In the genomic region with DNA sequence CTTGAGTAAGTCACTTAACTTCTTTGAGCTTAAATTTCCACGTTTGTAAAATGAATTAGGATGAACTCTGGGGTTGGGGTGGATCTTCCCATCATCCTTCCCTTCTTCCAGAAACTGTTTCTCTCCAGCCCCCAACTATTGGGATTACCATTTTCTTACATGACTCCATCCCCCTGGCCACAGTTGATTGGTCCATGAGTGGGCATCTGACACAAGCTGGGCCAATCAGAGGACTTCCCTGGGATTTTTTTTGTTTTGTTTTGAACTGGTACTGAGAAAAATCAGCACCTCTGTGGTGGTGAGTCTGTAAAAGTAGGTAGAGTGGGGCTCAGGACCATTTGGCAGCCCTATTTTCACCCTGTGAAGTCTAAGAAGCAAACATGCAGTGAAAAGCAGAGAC, we compare ENCODE assay signal across 15 cellular contexts.
DNase-seq lines count a peak whose midpoint lies in the region; ATAC-seq and TF ChIP-seq lines count a peak whose summit lies in the region.
"Had no signal": no experiment of that assay in that cellular context is flagged by ENCODE, and none has a peak within 500 bp of the region (broad histone marks: within the 10 kb centered on the region; RNA-seq: fewer than 3 reads in every experiment).

No MANE protein-coding gene starts in this region.

- H3K18ac ChIP-seq in IMR-90 (ENCODE audit: low read depth, low read length) = no peak overlapping the region

- POLR2A ChIA-PET in IMR-90 (lab: Charles Lee; ENCODE audit: unreplicated experiment) = no interaction called here

- in situ Hi-C loops in IMR-90 (cut with MboI; ENCODE audit: low sequenced_read_pairs) = no loop called here

- TF ChIP-seq CTCF in IMR-90 (conservative IDR thresholded peaks at IDR 0.05; ENCODE audit: low read depth, low read length) = no peak

- H4K91ac ChIP-seq in IMR-90 (ENCODE audit: insufficient read depth, low read depth, low read length) = no peak overlapping the region

- CTCF ChIA-PET in IMR-90 (lab: Yijun Ruan, JAX) = no interaction called here

- no peak overlapping the region for H3K56ac ChIP-seq in IMR-90 (ENCODE audit: extremely low read depth, insufficient read depth, low read length)

- H2BK20ac ChIP-seq in IMR-90 (ENCODE audit: low read depth, low read length) = no peak overlapping the region; the same call in 1 of the 2 replicates

- no peak for TF ChIP-seq RAD21 in IMR-90 (IDR thresholded peaks at IDR 0.05; ENCODE audit: low read length)

- no peaks in the 10 kb centered on the region for H3K79me1 ChIP-seq in IMR-90 (ENCODE audit: low read depth in 1 of 2, low read length in 2 of 2)

- dilution Hi-C loops in IMR-90 (cut with HindIII; ENCODE audit: low sequenced_read_pairs, unreplicated experiment) = no loop called here

- H3K9me1 ChIP-seq in IMR-90 (ENCODE audit: insufficient read depth, low read length) = peaks cover 6% of the 10 kb centered on the region

- H4K20me1 ChIP-seq in IMR-90 (ENCODE audit: insufficient read depth, low read length) = no peaks in the 10 kb centered on the region

- H2BK120ac ChIP-seq in IMR-90 (ENCODE audit: low read depth, low read length) = peak overlapping the region; percentile 36; the same call in 1 of the 2 replicates

- H3K4ac ChIP-seq in IMR-90 (ENCODE audit: low read depth, low read length) = peak overlapping the region; percentile 63; the same call in 1 of the 2 replicates

- H3K27me3 ChIP-seq in IMR-90 (ENCODE audit: control insufficient read depth, insufficient read depth, low read length) (no peaks in the 10 kb centered on the region), muscle layer of colon (ENCODE audit: control insufficient read depth in 1 of 2, insufficient read depth in 2 of 2, low read length in 2 of 2) (no peaks in the 10 kb centered on the region), subcutaneous abdominal adipose tissue (ENCODE audit: control insufficient read depth in 5 of 5, insufficient read depth in 4 of 5, low read length in 5 of 5) (no peaks in the 10 kb centered on the region)

- H3K4me2 ChIP-seq in IMR-90 (ENCODE audit: low read depth, low read length) = no peak overlapping the region
- H3K4me2 ChIP-seq: GM23338 had no signal

- BruUV-seq in IMR-90 (replicated peaks; lab: Mats Ljungman, UMichigan) = no TSS peak

- no peak overlapping the region for H3K4me3 ChIP-seq in IMR-90 (ENCODE audit: insufficient read depth, low read depth, low read length)
- no peak overlapping the region for H3K4me3 ChIP-seq in muscle layer of colon (ENCODE audit: low read depth in 1 of 2, low read length in 2 of 2)
- H3K4me3 ChIP-seq in subcutaneous abdominal adipose tissue (ENCODE audit: low read depth in 1 of 5, low read length in 5 of 5) = no peak overlapping the region
- H3K4me3 ChIP-seq: GM12878, GM23338 had no signal

- H2BK15ac ChIP-seq in IMR-90 (ENCODE audit: low read depth, low read length) = peak overlapping the region; percentile 85; the same call in 1 of the 3 replicates

- H3K9ac ChIP-seq in IMR-90 (ENCODE audit: low read depth, low read length) = no peak overlapping the region
- no peak overlapping the region for H3K9ac ChIP-seq in muscle layer of colon (ENCODE audit: low read length)
- no peak overlapping the region for H3K9ac ChIP-seq in subcutaneous abdominal adipose tissue (ENCODE audit: low read length in 5 of 5)

- no peak for TF ChIP-seq POLR2A in IMR-90 (IDR thresholded peaks at IDR 0.05; ENCODE audit: low read depth, low read length)

- H3K23ac ChIP-seq in IMR-90 (ENCODE audit: low read depth, low read length) = 0 out of 2 replicates have a peak overlapping the region, but pooled peaks have one; percentile 10

- no CpG with 5 or more reads among the region's 1 CpG for WGBS in IMR-90 (ENCODE audit: extremely low coverage in 2 of 2, insufficient read length in 1 of 2), 2 experiments

- H3K36me3 ChIP-seq in IMR-90 (ENCODE audit: control insufficient read depth, insufficient read depth, low read length) (no peaks in the 10 kb centered on the region), muscle layer of colon (ENCODE audit: insufficient read depth, low read length) (no peaks in the 10 kb centered on the region), subcutaneous abdominal adipose tissue (ENCODE audit: control insufficient read depth in 5 of 5, insufficient read depth in 5 of 5, low read length in 5 of 5) (no peaks in the 10 kb centered on the region)

- H3K4me1 ChIP-seq in IMR-90 (ENCODE audit: control insufficient read depth, insufficient read depth, low read length) (peaks cover 16% of the 10 kb centered on the region), muscle layer of colon (ENCODE audit: insufficient read depth, low read length) (peaks cover 25% of the 10 kb centered on the region), subcutaneous abdominal adipose tissue (ENCODE audit: control insufficient read depth in 5 of 5, insufficient read depth in 5 of 5, low read length in 5 of 5) (peaks cover 0 to 29% (median 21%) of the 10 kb centered on the region in 5 donors)

- no peak overlapping the region for H2AK9ac ChIP-seq in IMR-90 (replicated peaks; ENCODE audit: low read depth, low read length, poor library complexity)

- no peak overlapping the region for H3K14ac ChIP-seq in IMR-90 (replicated peaks; ENCODE audit: low read depth, low read length)

- H3K9me3 ChIP-seq in IMR-90 (ENCODE audit: control insufficient read depth, insufficient read depth, low read length) (peaks cover 2% of the 10 kb centered on the region; the same call in 1 of the 2 replicates), muscle layer of colon (ENCODE audit: low read length) (no peaks in the 10 kb centered on the region), subcutaneous abdominal adipose tissue (ENCODE audit: control insufficient read depth in 5 of 5, low read length in 5 of 5) (peaks cover 0 to 7% (median 0%) of the 10 kb centered on the region in 5 donors)

- intact Hi-C loops in IMR-90 (cut with micrococcal nuclease) = no loop called here

- no peak for ATAC-seq in IMR-90 (ENCODE audit: low read depth)
- ATAC-seq: GM12878, GM23338, HCT116 had no signal

- no peak overlapping the region for H4K5ac ChIP-seq in IMR-90 (ENCODE audit: low read depth, low read length)

- H3K27ac ChIP-seq in IMR-90 (ENCODE audit: insufficient read depth, low read length) (no peak overlapping the region), muscle layer of colon (ENCODE audit: low read depth, low read length) (peak overlapping the region; percentile 57), subcutaneous abdominal adipose tissue (ENCODE audit: low read depth, low read length) (peak overlapping the region; percentile 48)

- H4K8ac ChIP-seq in IMR-90 (ENCODE audit: low read depth in 2 of 2, low read length in 2 of 2) = no peak overlapping the region

- peak overlapping the region; percentile 74; the same call in 1 of the 2 replicates for H2AK5ac ChIP-seq in IMR-90 (ENCODE audit: low read depth, low read length)

- no peak for DNase-seq in IMR-90
- no peak for DNase-seq in iPS-NIHi7 (ENCODE audit: extremely low spot score)
- DNase-seq in middle frontal gyrus (ENCODE audit: extremely low spot score, low spot score) = no peak
- DNase-seq in HuH-7 (ENCODE audit: low spot score) = no peak
- DNase-seq: C1 segment of cervical spinal cord; CD4-positive, alpha-beta memory T cell; COR-L47; DMS153; DND-41; H9 had no signal

- no peak overlapping the region for H2AFZ ChIP-seq in IMR-90 (replicated peaks; ENCODE audit: low read length, poor library complexity)
- H2AFZ ChIP-seq: GM23338 had no signal

- no peak overlapping the region for H2BK5ac ChIP-seq in IMR-90 (ENCODE audit: low read depth, low read length, poor library complexity, severe bottlenecking)

TF ChIP-seq in IMR-90, 13 proteins besides CTCF, POLR2A, EP300 and RAD21:
- TF ChIP-seq, protein P1, sequence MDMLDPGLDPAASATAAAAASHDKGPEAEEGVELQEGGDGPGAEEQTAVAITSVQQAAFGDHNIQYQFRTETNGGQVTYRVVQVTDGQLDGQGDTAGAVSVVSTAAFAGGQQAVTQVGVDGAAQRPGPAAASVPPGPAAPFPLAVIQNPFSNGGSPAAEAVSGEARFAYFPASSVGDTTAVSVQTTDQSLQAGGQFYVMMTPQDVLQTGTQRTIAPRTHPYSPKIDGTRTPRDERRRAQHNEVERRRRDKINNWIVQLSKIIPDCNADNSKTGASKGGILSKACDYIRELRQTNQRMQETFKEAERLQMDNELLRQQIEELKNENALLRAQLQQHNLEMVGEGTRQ (IDR thresholded peaks at IDR 0.05; ENCODE audit: low read depth, low read length) = peak; percentile 75
- no peak for TF ChIP-seq FOS (IDR thresholded peaks at IDR 0.05; ENCODE audit: low read depth, low read length)
